ENCODE assay signal across 12 cellular contexts in the genomic region with DNA sequence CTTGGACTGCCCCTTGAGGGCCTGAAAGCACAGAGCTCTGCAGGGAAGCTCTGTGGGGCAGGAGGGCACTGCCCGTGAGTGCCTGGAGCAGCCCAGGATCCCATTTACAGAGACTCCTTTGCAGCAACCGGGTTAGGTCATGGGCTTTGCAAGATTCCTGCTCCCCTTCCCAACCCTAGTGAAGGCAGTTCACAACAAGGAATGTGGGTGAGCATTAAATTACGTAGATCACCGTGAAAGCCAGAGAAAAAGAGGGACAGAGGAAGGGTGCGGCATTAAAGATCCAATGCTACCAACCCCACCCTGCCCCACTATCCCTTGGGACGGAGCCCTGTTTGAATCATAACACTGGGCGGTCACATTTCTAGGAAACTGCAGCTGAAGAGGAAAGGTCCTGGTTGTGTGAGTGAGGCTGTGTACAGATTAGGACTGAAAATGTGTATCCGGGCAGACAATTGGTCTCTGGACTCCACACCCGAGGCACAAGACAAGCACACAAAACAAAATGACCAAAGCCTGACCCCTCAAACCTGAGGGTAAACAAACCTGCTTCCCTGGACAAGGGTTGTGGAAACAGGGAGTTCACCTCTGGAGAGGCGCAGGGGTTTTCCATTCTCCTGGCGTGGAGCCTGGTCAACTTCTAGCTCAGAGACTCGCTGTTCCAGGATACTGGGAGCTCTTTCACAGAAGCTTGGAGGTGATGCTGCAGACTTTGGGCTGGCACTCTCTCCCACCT. TPM values are rescaled to one million over a fixed set of nuclear protein-coding genes. Genes with fewer than 3 reads are reported as not detected.
DNase-seq lines count a peak whose midpoint lies in the region; ATAC-seq, FAIRE-seq and TF ChIP-seq lines count a peak whose summit lies in the region.
"Had no signal": no experiment of that assay in that cellular context is flagged by ENCODE, and none has a peak within 500 bp of the region (broad histone marks: within the 10 kb centered on the region; RNA-seq: fewer than 3 reads in every experiment).

No MANE protein-coding gene starts in this region.

- H3K4me3 Mint-ChIP-seq in CD4-positive, alpha-beta T cell, result no peak overlapping the region

- 79 to 83% methylated on average over 12 of the region's 12 CpGs for WGBS in sigmoid colon, 2 donors

- no peak overlapping the region for H3K27ac ChIP-seq in CD4-positive, alpha-beta T cell (ENCODE audit: low read depth, low read length)
- H3K27ac ChIP-seq in kidney (ENCODE audit: low read depth in 2 of 2, low read length in 2 of 2) (peak overlapping the region; percentile 61 to 79), sigmoid colon (peak overlapping the region; percentile 89 to 97 (median 96))

- no peaks in the 10 kb centered on the region for H3K36me3 Mint-ChIP-seq in CD4-positive, alpha-beta T cell (ENCODE audit: low read depth)

- H3K4me3 ChIP-seq in kidney (ENCODE audit: low read length in 2 of 2) (no peak overlapping the region), sigmoid colon (no peak overlapping the region)

- FAIRE-seq in kidney (lab: Jason Lieb, UNC), result no peak

- H3K9me3 Mint-ChIP-seq in CD4-positive, alpha-beta T cell, result no peaks in the 10 kb centered on the region

- TF ChIP-seq CTCF in CD4-positive, alpha-beta T cell (IDR thresholded peaks at IDR 0.05), result no peak
- no peak for TF ChIP-seq CTCF in kidney (IDR thresholded peaks at IDR 0.05; ENCODE audit: borderline replicate concordance, extremely low read depth, insufficient read depth)
- no peak for TF ChIP-seq CTCF in sigmoid colon (IDR thresholded peaks at IDR 0.05)
- TF ChIP-seq CTCF in GM13977 (IDR thresholded peaks at IDR 0.05; ENCODE audit: extremely low read depth, insufficient read depth, missing control alignments), result no peak

- no peak for ATAC-seq in CD4-positive, alpha-beta T cell (ENCODE audit: poor library complexity)
- no peak for ATAC-seq in HG03280 (IDR thresholded peaks at IDR 0.05; ENCODE audit: unreplicated experiment)
- no peak for ATAC-seq in HG02763 (IDR thresholded peaks at IDR 0.05; ENCODE audit: unreplicated experiment)

- peaks cover 47% of the 10 kb centered on the region for H3K4me1 Mint-ChIP-seq in CD4-positive, alpha-beta T cell (ENCODE audit: low read depth)

- H3K27ac Mint-ChIP-seq in CD4-positive, alpha-beta T cell, result peak overlapping the region; percentile 25

- in situ Hi-C loops in GM13977 (cut with MboI; ENCODE audit: low pct_unique_long_range_greater_than_20kb, low sequenced_read_pairs, unreplicated experiment), result no loop called here

- H3K36me3 ChIP-seq in kidney (ENCODE audit: control insufficient read depth in 1 of 2, insufficient read depth in 2 of 2, low read length in 2 of 2) (no peaks in the 10 kb centered on the region), sigmoid colon (no peaks in the 10 kb centered on the region)

- DNase-seq in CD4-positive, alpha-beta T cell, result no peak
- DNase-seq in cerebellum (ENCODE audit: low spot score) (peak; percentile 26), kidney (no peak), sigmoid colon (peak; percentile 74), SHP77 (lab: John Stamatoyannopoulos, UW) (no peak), GM13977 (ENCODE audit: low spot score) (no peak)
- DNase-seq: activated CD4-positive, alpha-beta T cell treated with anti-CD3 and anti-CD28 coated beads for 1 hour; foreskin fibroblast; NCI-H2107; stimulated activated CD4-positive, alpha-beta T cell treated with anti-CD3 and anti-CD28 coated beads, Interleukin-4, amount 100 ng/mL, for 24 hours had no signal

- peaks cover 5 to 16% of the 10 kb centered on the region in 2 donors for H3K4me1 ChIP-seq in kidney (ENCODE audit: control insufficient read depth in 1 of 2, insufficient read depth in 1 of 2, low read depth in 1 of 2, low read length in 2 of 2)
- H3K4me1 ChIP-seq in sigmoid colon, result peaks cover 0 to 43% (median 40%) of the 10 kb centered on the region in 4 donors

- no peak for TF ChIP-seq POLR2A in sigmoid colon (IDR thresholded peaks at IDR 0.05)

- intact Hi-C loops in CD4-positive, alpha-beta T cell (cut with DNase I, micrococcal nuclease), result loop anchor here in 1 of 2 experiments (10.0 kb wide), 1 partner anchor 298 kb away; a partner anchor contains a TSS
- intact Hi-C loops in kidney (cut with DNase I) (no loop called here), sigmoid colon (cut with DNase I) (loop anchor here (10.0 kb wide), 1 partner anchor 168 kb away; no protein-coding TSS in a partner anchor)

- POLR2A ChIA-PET in CD4-positive, alpha-beta T cell (lab: Charles Lee), result interaction anchor here (1.3 to 3.0 kb wide), 4 partner anchors 16 to 105 kb away, joined by 3 to 11 read pairs (median 5); a partner anchor contains a TSS

- H3K27me3 Mint-ChIP-seq in CD4-positive, alpha-beta T cell, result no peaks in the 10 kb centered on the region

- CTCF ChIA-PET in CD4-positive, alpha-beta T cell (lab: Charles Lee), result interaction anchor here (1.1 kb wide), 1 partner anchor 20 kb away, joined by 3 read pairs; no protein-coding TSS in a partner anchor

- H3K9me3 ChIP-seq in CD4-positive, alpha-beta T cell (ENCODE audit: control insufficient read depth, low read length), result no peaks in the 10 kb centered on the region
- H3K9me3 ChIP-seq in kidney (ENCODE audit: control insufficient read depth in 1 of 2, low read length in 2 of 2), result no peaks in the 10 kb centered on the region
- H3K9me3 ChIP-seq in sigmoid colon, result no peaks in the 10 kb centered on the region

- H3K27me3 ChIP-seq in CD4-positive, alpha-beta T cell (ENCODE audit: control insufficient read depth, insufficient read depth, low read length), result no peaks in the 10 kb centered on the region
- H3K27me3 ChIP-seq in sigmoid colon, result no peaks in the 10 kb centered on the region

- peak overlapping the region in 1 of 2 donors; percentile 30 for H3K9ac ChIP-seq in kidney (ENCODE audit: low read length in 2 of 2)

- no peak for TF ChIP-seq EP300 in sigmoid colon (IDR thresholded peaks at IDR 0.05)

RNA-seq across cellular contexts. Expression of a gene that starts 16.8 kb away (rescaled TPM):
- 1 to 10 TPM; 1.1 to 3.4 TPM for total RNA-seq in CD4-positive, alpha-beta T cell
- total RNA-seq in cerebellum (0.82 TPM), kidney (2.8 TPM), sigmoid colon (1 to 10 TPM; 2.0 to 8.3 (median 3.6) TPM)
- polyA plus RNA-seq in kidney (ENCODE audit: insufficient read depth, low read depth, low replicate concordance) (0.69 TPM), sigmoid colon (10 to 100 TPM in 1 of 3 donors, 1 to 10 TPM in 2; 7.2 to 12.3 (median 9.0) TPM)

Comparison
In these comparisons a context has a peak if more than half of its experiments do, and no peak if none do; other contexts are left out.
1. DNase-seq: peak in cerebellum (single experiment) and sigmoid colon (single experiment); none in CD4-positive, alpha-beta T cell (0 of 10), kidney (single experiment), SHP77 (0 of 2) and GM13977 (single experiment).